In the genomic region with DNA sequence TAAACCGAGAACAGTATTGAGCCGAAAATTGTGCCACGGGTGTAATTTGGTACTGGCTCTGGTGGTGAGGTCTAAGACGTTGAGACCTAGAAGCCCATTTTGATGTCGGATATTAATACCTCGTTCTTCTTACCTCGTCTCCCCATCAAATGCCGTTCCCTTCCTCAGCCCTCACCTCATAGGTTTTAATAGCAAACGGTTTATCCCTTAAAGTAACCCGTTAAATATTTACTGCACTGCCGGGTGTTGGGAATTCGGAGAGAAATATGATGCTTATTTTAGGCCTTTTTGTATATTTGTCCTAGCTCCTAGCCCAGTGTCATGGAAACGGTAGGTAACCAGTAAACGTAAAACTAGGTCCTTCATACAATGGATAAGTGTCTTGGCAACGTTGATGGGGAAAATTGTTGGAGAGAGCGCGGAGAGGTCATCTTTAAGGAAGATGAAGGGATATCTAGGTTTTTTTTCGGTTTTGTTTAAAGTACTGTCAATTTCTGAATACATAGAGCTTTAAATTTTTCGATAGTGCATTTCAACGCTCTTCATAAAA, we compare ENCODE assay signal across 9 cellular contexts. TPM values are rescaled to one million over a fixed set of nuclear protein-coding genes. Genes with fewer than 3 reads are reported as not detected.
DNase-seq lines count a peak whose midpoint lies in the region; ATAC-seq and TF ChIP-seq lines count a peak whose summit lies in the region.
"Had no signal": no experiment of that assay in that cellular context is flagged by ENCODE, and none has a peak within 500 bp of the region (broad histone marks: within the 10 kb centered on the region; RNA-seq: fewer than 3 reads in every experiment).

No MANE protein-coding gene starts in this region.

- ATAC-seq in gastroesophageal sphincter (no peak), HG03135 (IDR thresholded peaks at IDR 0.05; ENCODE audit: unreplicated experiment) (no peak), HG02610 (IDR thresholded peaks at IDR 0.05; ENCODE audit: unreplicated experiment) (no peak)

- H3K27ac Mint-ChIP-seq in activated T-cell treated with anti-CD3 and anti-CD28 coated beads, Interleukin-2, amount 50 U/mL, for 24 hours = no peak overlapping the region
- H3K27ac Mint-ChIP-seq: T-cell had no signal

- peaks cover 68% of the 10 kb centered on the region for H3K79me2 ChIP-seq in GM23248 (ENCODE audit: insufficient read depth)

- H3K4me3 ChIP-seq in GM23248 (peak overlapping the region; percentile 97), gastroesophageal sphincter (peak overlapping the region; percentile 76 to 79), skeletal muscle satellite cell (ENCODE audit: low read length) (peak overlapping the region; percentile 84)

- no peaks in the 10 kb centered on the region for H3K27me3 ChIP-seq in GM23248 (replicated peaks; ENCODE audit: insufficient read depth)
- H3K27me3 ChIP-seq in gastroesophageal sphincter = no peaks in the 10 kb centered on the region
- H3K27me3 ChIP-seq in skeletal muscle satellite cell (ENCODE audit: control insufficient read depth, insufficient read depth, low read length) = no peaks in the 10 kb centered on the region

- peak overlapping the region; percentile 77 for H2AFZ ChIP-seq in GM23248

- H3K9me3 ChIP-seq in GM23248 (ENCODE audit: low read depth) (no peaks in the 10 kb centered on the region), gastroesophageal sphincter (no peaks in the 10 kb centered on the region), skeletal muscle satellite cell (replicated peaks; ENCODE audit: low read length) (no peaks in the 10 kb centered on the region)

- H3K27ac ChIP-seq in GM23248 (peak overlapping the region; percentile 95), gastroesophageal sphincter (peak overlapping the region; percentile 74 to 97 (median 93))

- H3K9ac ChIP-seq in GM23248 (peak overlapping the region; percentile 100), skeletal muscle satellite cell (ENCODE audit: low read depth, low read length) (peak overlapping the region; percentile 98)

- H3K9me2 ChIP-seq in GM23248 (ENCODE audit: insufficient read depth) = no peaks in the 10 kb centered on the region

- peaks cover 30% of the 10 kb centered on the region for H3K4me1 ChIP-seq in GM23248 (ENCODE audit: insufficient read depth)
- H3K4me1 ChIP-seq in gastroesophageal sphincter = peaks cover 11 to 55% (median 28%) of the 10 kb centered on the region in 3 donors
- H3K4me1 ChIP-seq in skeletal muscle satellite cell (ENCODE audit: control insufficient read depth, insufficient read depth, low read length) = peaks cover 18% of the 10 kb centered on the region

- no peaks in the 10 kb centered on the region; the same call in 1 of the 2 replicates for H4K20me1 ChIP-seq in GM23248 (ENCODE audit: insufficient read depth)

- TF ChIP-seq POLR2A in gastroesophageal sphincter (IDR thresholded peaks at IDR 0.05) = no peak

- no peaks in the 10 kb centered on the region for H3F3A ChIP-seq in GM23248 (ENCODE audit: insufficient read depth)

- no peak for TF ChIP-seq CTCF in gastroesophageal sphincter (IDR thresholded peaks at IDR 0.05)

- peaks cover 30% of the 10 kb centered on the region for H3K4me1 Mint-ChIP-seq in activated T-cell treated with anti-CD3 and anti-CD28 coated beads, Interleukin-2, amount 50 U/mL, for 24 hours (ENCODE audit: low read depth)

- DNase-seq in GM23248 (peak; percentile 58), OCI-M1 (lab: John Stamatoyannopoulos, UW) (peak; percentile 33), UCSD-AML1 (lab: John Stamatoyannopoulos, UW; ENCODE audit: unreplicated experiment) (no peak)
- no peak for DNase-seq in activated T-cell treated with anti-CD3 and anti-CD28 coated beads, Interleukin-2, amount 50 U/mL, for 24 hours

- WGBS in GM23248 (ENCODE audit: low coverage in 1 of 2, low lambda C conversion rate in 2 of 2, missing lambda C conversion rate in 2 of 2), 2 experiments = 7 to 8% methylated on average over 20 of the region's 20 CpGs
- WGBS in gastroesophageal sphincter (ENCODE audit: low coverage in 1 of 2), 2 donors = 4 to 7% methylated on average over 18 to 20 of the region's 20 CpGs

- H3K4me2 ChIP-seq in GM23248 (ENCODE audit: unreplicated experiment) = peak overlapping the region; percentile 95
- H3K4me2 ChIP-seq in skeletal muscle satellite cell (ENCODE audit: low read length) = peak overlapping the region; percentile 92

- in situ Hi-C loops in GM23248 (cut with MboI) = no loop called here

- H3K36me3 ChIP-seq in GM23248 (ENCODE audit: low read depth) (peaks cover 4% of the 10 kb centered on the region; the same call in 1 of the 2 replicates), gastroesophageal sphincter (peaks cover 0 to 8% of the 10 kb centered on the region in 2 donors), skeletal muscle satellite cell (ENCODE audit: insufficient read depth, low read length) (peaks cover 7% of the 10 kb centered on the region)

- no peak overlapping the region for H3K4me3 Mint-ChIP-seq in activated T-cell treated with anti-CD3 and anti-CD28 coated beads, Interleukin-2, amount 50 U/mL, for 24 hours
- H3K4me3 Mint-ChIP-seq: T-cell had no signal

- peaks cover 27% of the 10 kb centered on the region for H3K36me3 Mint-ChIP-seq in activated T-cell treated with anti-CD3 and anti-CD28 coated beads, Interleukin-2, amount 50 U/mL, for 24 hours (ENCODE audit: low read depth)

- H3K27me3 Mint-ChIP-seq in activated T-cell treated with anti-CD3 and anti-CD28 coated beads, Interleukin-2, amount 50 U/mL, for 24 hours = no peaks in the 10 kb centered on the region
- H3K27me3 Mint-ChIP-seq: T-cell had no signal

- no peak for TF ChIP-seq EP300 in gastroesophageal sphincter (IDR thresholded peaks at IDR 0.05)

- no peaks in the 10 kb centered on the region for H3K9me3 Mint-ChIP-seq in activated T-cell treated with anti-CD3 and anti-CD28 coated beads, Interleukin-2, amount 50 U/mL, for 24 hours
- H3K9me3 Mint-ChIP-seq: T-cell had no signal

RNA-seq across cellular contexts. Expression of a gene that starts 1.0 kb away (rescaled TPM):
- total RNA-seq in GM23248 (2014; rRNA removed; shearing (Covaris generic)) = 130 and 153 TPM in 2 replicates
- polyA plus RNA-seq in GM23248 (2016; fragmentation: Nextera tagmentation; extraction: Ambion mirVana) = 219 and 226 TPM in 2 replicates
- 100 to 1,000 TPM; 150 to 188 (median 175) TPM for total RNA-seq in gastroesophageal sphincter
- total RNA-seq in skeletal muscle satellite cell (2012; rRNA removed) = 123 and 134 TPM in 2 replicates

Comparison
In these comparisons a context has a peak if more than half of its experiments do, and no peak if none do; other contexts are left out.
1. DNase-seq: peak in GM23248 (single experiment) and OCI-M1 (single experiment); none in UCSD-AML1 (single experiment) and activated T-cell treated with anti-CD3 and anti-CD28 coated beads, Interleukin-2, amount 50 U/mL, for 24 hours (single experiment).
2. Peak in every context shown above with its lines, with median percentiles within 50 percentile points of each other: H3K4me3 ChIP-seq.